Comparison of ENCODE assay signal across 1 cellular context in genomic region chr3:178099885-178100284, GRCh38.
TF ChIP-seq lines count a peak whose summit lies in the region.

No MANE protein-coding gene starts in this region.

TF ChIP-seq in GM23338, 12 proteins besides CTCF, POLR2A, EP300 and RAD21 (continued from another document):
- TF ChIP-seq ETS1 (IDR thresholded peaks at IDR 0.05) (no peak), JUNB (IDR thresholded peaks at IDR 0.05; ENCODE audit: unreplicated experiment) (no peak), EZH2 (IDR thresholded peaks at IDR 0.05; ENCODE audit: low read depth, unreplicated experiment) (no peak), POLR2AphosphoS5 (IDR thresholded peaks at IDR 0.05; ENCODE audit: low read depth) (no peak), EZH2phosphoT487 (IDR thresholded peaks at IDR 0.05; ENCODE audit: unreplicated experiment) (no peak), ZNF114 (CRISPR knock-in tag; IDR thresholded peaks at IDR 0.05) (no peak)
- TF ChIP-seq, protein P1, sequence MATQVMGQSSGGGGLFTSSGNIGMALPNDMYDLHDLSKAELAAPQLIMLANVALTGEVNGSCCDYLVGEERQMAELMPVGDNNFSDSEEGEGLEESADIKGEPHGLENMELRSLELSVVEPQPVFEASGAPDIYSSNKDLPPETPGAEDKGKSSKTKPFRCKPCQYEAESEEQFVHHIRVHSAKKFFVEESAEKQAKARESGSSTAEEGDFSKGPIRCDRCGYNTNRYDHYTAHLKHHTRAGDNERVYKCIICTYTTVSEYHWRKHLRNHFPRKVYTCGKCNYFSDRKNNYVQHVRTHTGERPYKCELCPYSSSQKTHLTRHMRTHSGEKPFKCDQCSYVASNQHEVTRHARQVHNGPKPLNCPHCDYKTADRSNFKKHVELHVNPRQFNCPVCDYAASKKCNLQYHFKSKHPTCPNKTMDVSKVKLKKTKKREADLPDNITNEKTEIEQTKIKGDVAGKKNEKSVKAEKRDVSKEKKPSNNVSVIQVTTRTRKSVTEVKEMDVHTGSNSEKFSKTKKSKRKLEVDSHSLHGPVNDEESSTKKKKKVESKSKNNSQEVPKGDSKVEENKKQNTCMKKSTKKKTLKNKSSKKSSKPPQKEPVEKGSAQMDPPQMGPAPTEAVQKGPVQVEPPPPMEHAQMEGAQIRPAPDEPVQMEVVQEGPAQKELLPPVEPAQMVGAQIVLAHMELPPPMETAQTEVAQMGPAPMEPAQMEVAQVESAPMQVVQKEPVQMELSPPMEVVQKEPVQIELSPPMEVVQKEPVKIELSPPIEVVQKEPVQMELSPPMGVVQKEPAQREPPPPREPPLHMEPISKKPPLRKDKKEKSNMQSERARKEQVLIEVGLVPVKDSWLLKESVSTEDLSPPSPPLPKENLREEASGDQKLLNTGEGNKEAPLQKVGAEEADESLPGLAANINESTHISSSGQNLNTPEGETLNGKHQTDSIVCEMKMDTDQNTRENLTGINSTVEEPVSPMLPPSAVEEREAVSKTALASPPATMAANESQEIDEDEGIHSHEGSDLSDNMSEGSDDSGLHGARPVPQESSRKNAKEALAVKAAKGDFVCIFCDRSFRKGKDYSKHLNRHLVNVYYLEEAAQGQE (IDR thresholded peaks at IDR 0.05; ENCODE audit: unreplicated experiment) = no peak
